29 cellular contexts compared by ENCODE assay signal in the genomic region with DNA sequence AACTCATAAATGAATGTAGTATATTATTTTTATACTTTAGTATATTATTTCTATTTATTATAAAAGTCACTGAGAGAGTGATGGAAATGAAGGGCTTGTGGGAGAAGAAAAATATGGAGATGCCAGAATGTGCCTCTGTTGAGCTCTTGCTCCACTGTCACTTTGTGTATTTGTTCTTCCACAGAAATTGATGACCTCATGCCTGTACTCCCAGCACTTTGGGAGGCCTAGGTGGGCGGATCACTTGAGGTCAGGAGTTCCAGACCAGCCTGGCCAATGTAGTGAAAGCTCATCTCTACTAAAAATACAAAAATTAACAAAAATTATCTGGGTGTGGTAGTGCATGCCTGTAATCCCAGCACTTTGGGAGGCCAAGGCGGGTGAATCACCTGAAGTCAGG.
"Had no signal": no experiment of that assay in that cellular context is flagged by ENCODE, and none has a peak within 500 bp of the region (broad histone marks: within the 10 kb centered on the region; RNA-seq: fewer than 3 reads in every experiment).

No MANE protein-coding gene starts in this region.

- H3K9me3 ChIP-seq: stomach, suprapubic skin, testis, thoracic aorta, thyroid gland, tibial artery, tibial nerve, transverse colon, upper lobe of left lung, upper lobe of right lung, uterus, vagina had no signal

- H3K36me3 ChIP-seq: stomach, suprapubic skin, thoracic aorta, thyroid gland, tibial artery, tibial nerve, transverse colon, upper lobe of left lung, upper lobe of right lung, uterus, vagina had no signal

- H3K27ac ChIP-seq: stomach, suprapubic skin, testis, thoracic aorta, thyroid gland, tibial artery, tibial nerve, transverse colon, upper lobe of left lung, upper lobe of right lung, uterus, vagina had no signal

- H3K4me3 ChIP-seq: stomach, suprapubic skin, testis, thoracic aorta, thyroid gland, tibial artery, tibial nerve, transverse colon, upper lobe of left lung, upper lobe of right lung, uterus, vagina had no signal

- H3K4me1 Mint-ChIP-seq: stimulated activated effector memory CD8-positive, alpha-beta T cell treated with anti-CD3 and anti-CD28 coated beads, Interleukin-12 subunit alpha, Interleukin-12 subunit beta, amount 100 ng/mL, for 72 hours; stimulated activated memory B cell treated with anti-CD40 and anti-IgM and Interleukin-4, amounts not matched to agents 10 μg/mL and 1 μg/mL and 100 μg/mL, for 72 hours; stimulated activated naive B cell treated with anti-CD40 and anti-IgM and Interleukin-4, amounts not matched to agents 10 μg/mL and 1 μg/mL and 100 μg/mL, for 72 hours had no signal

- DNase-seq: stimulated activated CD4-positive, alpha-beta T cell treated with anti-CD3 and anti-CD28 coated beads, Interleukin-2, amount 100 ng/mL, for 48 hours; stimulated activated CD4-positive, alpha-beta T cell treated with anti-CD3 and anti-CD28 coated beads, Interleukin-4, amount 100 ng/mL, for 1 hour; stimulated activated CD4-positive, alpha-beta T cell treated with anti-CD3 and anti-CD28 coated beads, Interleukin-4, amount 100 ng/mL, for 24 hours; stimulated activated CD4-positive, alpha-beta T cell treated with anti-CD3 and anti-CD28 coated beads, Interleukin-4, amount 100 ng/mL, for 4 hours; stimulated activated CD8-positive, alpha-beta memory T cell treated with anti-CD3 and anti-CD28 coated beads, Interleukin-4, amount 100 ng/mL, for 48 hours; stimulated activated naive B cell treated with anti-CD40 and anti-IgM and Interleukin-4, amounts not matched to agents 10 μg/mL and 1 μg/mL and 100 μg/mL, for 72 hours; stimulated activated naive CD4-positive, alpha-beta T cell; stimulated activated naive CD4-positive, alpha-beta T cell treated with Interleukin-2 at 50 U/mL for 16 hours; stimulated activated naive CD8-positive, alpha-beta T cell treated with anti-CD3 and anti-CD28 coated beads, Interleukin-15, amount 100 ng/mL, for 72 hours; stimulated activated naive CD8-positive, alpha-beta T cell treated with anti-CD3 and anti-CD28 coated beads, Interleukin-15, Interleukin-2, amounts not matched to agents 100 U/mL and 50 U/mL, for 24 hours; stomach; substantia nigra; testis; thyroid gland; tibial artery; transverse colon; trophoblast cell; upper lobe of left lung; upper lobe of right lung; uterus had no signal

- H3K9me3 Mint-ChIP-seq: stimulated activated effector memory CD8-positive, alpha-beta T cell treated with anti-CD3 and anti-CD28 coated beads, Interleukin-12 subunit alpha, Interleukin-12 subunit beta, amount 100 ng/mL, for 72 hours; stimulated activated memory B cell treated with anti-CD40 and anti-IgM and Interleukin-4, amounts not matched to agents 10 μg/mL and 1 μg/mL and 100 μg/mL, for 72 hours; stimulated activated naive B cell treated with anti-CD40 and anti-IgM and Interleukin-4, amounts not matched to agents 10 μg/mL and 1 μg/mL and 100 μg/mL, for 72 hours; stimulated activated naive CD8-positive, alpha-beta T cell treated with anti-CD3 and anti-CD28 coated beads, Interleukin-15, amount 100 ng/mL, for 72 hours; stimulated activated naive CD8-positive, alpha-beta T cell treated with anti-CD3 and anti-CD28 coated beads, Interleukin-15, Interleukin-2, amounts not matched to agents 100 ng/mL and 50 ng/mL, for 24 hours; type B pancreatic cell had no signal

- H3K36me3 Mint-ChIP-seq: stimulated activated effector memory CD8-positive, alpha-beta T cell treated with anti-CD3 and anti-CD28 coated beads, Interleukin-12 subunit alpha, Interleukin-12 subunit beta, amount 100 ng/mL, for 72 hours; stimulated activated memory B cell treated with anti-CD40 and anti-IgM and Interleukin-4, amounts not matched to agents 10 μg/mL and 1 μg/mL and 100 μg/mL, for 72 hours; stimulated activated naive B cell treated with anti-CD40 and anti-IgM and Interleukin-4, amounts not matched to agents 10 μg/mL and 1 μg/mL and 100 μg/mL, for 72 hours; type B pancreatic cell had no signal

- ATAC-seq: stimulated activated effector memory CD8-positive, alpha-beta T cell treated with anti-CD3 and anti-CD28 coated beads, Interleukin-12 subunit alpha, Interleukin-12 subunit beta, amount 100 ng/mL, for 72 hours; stimulated activated memory B cell treated with anti-CD40 and anti-IgM and Interleukin-4, amounts not matched to agents 10 μg/mL and 1 μg/mL and 100 μg/mL, for 72 hours; stimulated activated naive B cell treated with anti-CD40 and anti-IgM and Interleukin-4, amounts not matched to agents 10 μg/mL and 1 μg/mL and 100 μg/mL, for 72 hours; stimulated activated naive CD8-positive, alpha-beta T cell treated with anti-CD3 and anti-CD28 coated beads, Interleukin-15, amount 100 ng/mL, for 72 hours; stimulated activated naive CD8-positive, alpha-beta T cell treated with anti-CD3 and anti-CD28 coated beads, Interleukin-15, Interleukin-2, amounts not matched to agents 100 U/mL and 50 U/mL, for 24 hours; upper lobe of right lung had no signal

- H3K27me3 ChIP-seq: stomach, suprapubic skin, testis, thyroid gland, tibial artery, tibial nerve, transverse colon, upper lobe of left lung, upper lobe of right lung, uterus, vagina had no signal

- H3K4me3 Mint-ChIP-seq: stimulated activated effector memory CD8-positive, alpha-beta T cell treated with anti-CD3 and anti-CD28 coated beads, Interleukin-12 subunit alpha, Interleukin-12 subunit beta, amount 100 ng/mL, for 72 hours; stimulated activated memory B cell treated with anti-CD40 and anti-IgM and Interleukin-4, amounts not matched to agents 10 μg/mL and 1 μg/mL and 100 μg/mL, for 72 hours; stimulated activated naive B cell treated with anti-CD40 and anti-IgM and Interleukin-4, amounts not matched to agents 10 μg/mL and 1 μg/mL and 100 μg/mL, for 72 hours; stimulated activated naive CD8-positive, alpha-beta T cell treated with anti-CD3 and anti-CD28 coated beads, Interleukin-15, amount 100 ng/mL, for 72 hours; stimulated activated naive CD8-positive, alpha-beta T cell treated with anti-CD3 and anti-CD28 coated beads, Interleukin-15, Interleukin-2, amounts not matched to agents 100 ng/mL and 50 ng/mL, for 24 hours; type B pancreatic cell had no signal

- FAIRE-seq: urothelium cell line had no signal

- H3K4me1 ChIP-seq: suprapubic skin, testis, thyroid gland, tibial artery, tibial nerve, transverse colon, upper lobe of left lung, upper lobe of right lung, uterus, vagina had no signal

- H3K27me3 Mint-ChIP-seq: stimulated activated memory B cell treated with anti-CD40 and anti-IgM and Interleukin-4, amounts not matched to agents 10 μg/mL and 1 μg/mL and 100 μg/mL, for 72 hours; stimulated activated naive CD8-positive, alpha-beta T cell treated with anti-CD3 and anti-CD28 coated beads, Interleukin-15, amount 100 ng/mL, for 72 hours; stimulated activated naive CD8-positive, alpha-beta T cell treated with anti-CD3 and anti-CD28 coated beads, Interleukin-15, Interleukin-2, amounts not matched to agents 100 ng/mL and 50 ng/mL, for 24 hours; type B pancreatic cell had no signal

- H3K27ac Mint-ChIP-seq: stimulated activated effector memory CD8-positive, alpha-beta T cell treated with anti-CD3 and anti-CD28 coated beads, Interleukin-12 subunit alpha, Interleukin-12 subunit beta, amount 100 ng/mL, for 72 hours; stimulated activated memory B cell treated with anti-CD40 and anti-IgM and Interleukin-4, amounts not matched to agents 10 μg/mL and 1 μg/mL and 100 μg/mL, for 72 hours; stimulated activated naive B cell treated with anti-CD40 and anti-IgM and Interleukin-4, amounts not matched to agents 10 μg/mL and 1 μg/mL and 100 μg/mL, for 72 hours; stimulated activated naive CD8-positive, alpha-beta T cell treated with anti-CD3 and anti-CD28 coated beads, Interleukin-15, amount 100 ng/mL, for 72 hours; stimulated activated naive CD8-positive, alpha-beta T cell treated with anti-CD3 and anti-CD28 coated beads, Interleukin-15, Interleukin-2, amounts not matched to agents 100 ng/mL and 50 ng/mL, for 24 hours; type B pancreatic cell had no signal
